Comparison of ENCODE assay signal across 22 cellular contexts in genomic region chr5:159780246-159780645, GRCh38.
"Had no signal": no experiment of that assay in that cellular context is flagged by ENCODE, and none has a peak within 500 bp of the region (broad histone marks: within the 10 kb centered on the region; RNA-seq: fewer than 3 reads in every experiment).

No MANE protein-coding gene starts in this region.

- ATAC-seq: effector memory CD8-positive, alpha-beta T cell; heart left ventricle; left lobe of liver; mucosa of descending colon; naive thymus-derived CD8-positive, alpha-beta T cell; right cardiac atrium; stimulated activated memory B cell treated with anti-CD40 and anti-IgM and Interleukin-4, amounts not matched to agents 10 μg/mL and 1 μg/mL and 100 μg/mL, for 72 hours; upper lobe of right lung; WTC11 had no signal

- H3K9me3 ChIP-seq: heart left ventricle, mucosa of descending colon, upper lobe of right lung had no signal

- H3K27ac ChIP-seq: upper lobe of right lung had no signal

- H3K36me3 Mint-ChIP-seq: naive thymus-derived CD8-positive, alpha-beta T cell; stimulated activated memory B cell treated with anti-CD40 and anti-IgM and Interleukin-4, amounts not matched to agents 10 μg/mL and 1 μg/mL and 100 μg/mL, for 72 hours; WTC11 had no signal

- H3K27me3 ChIP-seq: heart left ventricle, upper lobe of right lung had no signal

- H3K4me3 Mint-ChIP-seq: activated CD4-positive, alpha-beta T cell treated with anti-CD3 and anti-CD28 coated beads, Interleukin-2, amount 10 ng/mL, durations not matched to agents 24 days and 14 days; activated naive CD8-positive, alpha-beta T cell treated with anti-CD3 and anti-CD28 coated beads, Interleukin-2, amount 10 ng/mL, durations not matched to agents 7 days and 5 days; dendritic cell treated with granulocyte-macrophage colony-stimulating factor and Interleukin-4, amounts not matched to agents 40 ng/mL and 50 ng/mL, for 4 days; effector memory CD8-positive, alpha-beta T cell; naive thymus-derived CD8-positive, alpha-beta T cell; stimulated activated memory B cell treated with anti-CD40 and anti-IgM and Interleukin-4, amounts not matched to agents 10 μg/mL and 1 μg/mL and 100 μg/mL, for 72 hours; T-helper 1 cell treated with Interleukin-12 subunit alpha and Interleukin-12 subunit beta and Interleukin-4 antibody, amounts not matched to agents 30 μg/mL and 1 μg/mL, for 36 hours; WTC11 had no signal

- DNase-seq: activated CD4-positive, alpha-beta T cell treated with anti-CD3 and anti-CD28 coated beads, Interleukin-2, amount 10 ng/mL, durations not matched to agents 24 days and 14 days; activated effector memory CD4-positive, alpha-beta T cell treated with anti-CD3 and anti-CD28 coated beads, Interleukin-2, amount 50 U/mL, for 16 hours; activated naive CD8-positive, alpha-beta T cell treated with anti-CD3 and anti-CD28 coated beads, Interleukin-2, amount 10 ng/mL, durations not matched to agents 7 days and 5 days; activated T-cell treated with anti-CD3 and anti-CD28 coated beads, Interleukin-2, amount 50 U/mL, for 1 hour; caudate nucleus; effector memory CD8-positive, alpha-beta T cell; erythroblast; foreskin melanocyte; heart left ventricle; mucosa of descending colon; naive thymus-derived CD8-positive, alpha-beta T cell; right cardiac atrium; stimulated activated CD4-positive, alpha-beta T cell treated with anti-CD3 and anti-CD28 coated beads, Interleukin-1b, Interleukin-23, amount 100 ng/mL, for 48 hours; substantia nigra; upper lobe of right lung had no signal

- H3K27ac Mint-ChIP-seq: activated CD4-positive, alpha-beta T cell treated with anti-CD3 and anti-CD28 coated beads, Interleukin-2, amount 10 ng/mL, durations not matched to agents 24 days and 14 days; activated naive CD8-positive, alpha-beta T cell treated with anti-CD3 and anti-CD28 coated beads, Interleukin-2, amount 10 ng/mL, durations not matched to agents 7 days and 5 days; dendritic cell treated with granulocyte-macrophage colony-stimulating factor and Interleukin-4, amounts not matched to agents 40 ng/mL and 50 ng/mL, for 4 days; effector memory CD8-positive, alpha-beta T cell; naive thymus-derived CD8-positive, alpha-beta T cell; progenitor cell of endocrine pancreas; stimulated activated memory B cell treated with anti-CD40 and anti-IgM and Interleukin-4, amounts not matched to agents 10 μg/mL and 1 μg/mL and 100 μg/mL, for 72 hours; T-helper 1 cell treated with Interleukin-12 subunit alpha and Interleukin-12 subunit beta and Interleukin-4 antibody, amounts not matched to agents 30 μg/mL and 1 μg/mL, for 36 hours; WTC11 had no signal

- H3K4me3 ChIP-seq: heart left ventricle, mucosa of descending colon, smooth muscle cell, upper lobe of right lung had no signal

- H3K27me3 Mint-ChIP-seq: stimulated activated memory B cell treated with anti-CD40 and anti-IgM and Interleukin-4, amounts not matched to agents 10 μg/mL and 1 μg/mL and 100 μg/mL, for 72 hours had no signal

- H3K4me2 ChIP-seq: smooth muscle cell had no signal

- H3K36me3 ChIP-seq: heart left ventricle, upper lobe of right lung had no signal

- H3K4me1 ChIP-seq: upper lobe of right lung had no signal

- H3K4me1 Mint-ChIP-seq: naive thymus-derived CD8-positive, alpha-beta T cell had no signal

- H3K9me3 Mint-ChIP-seq: effector memory CD8-positive, alpha-beta T cell; naive thymus-derived CD8-positive, alpha-beta T cell; stimulated activated memory B cell treated with anti-CD40 and anti-IgM and Interleukin-4, amounts not matched to agents 10 μg/mL and 1 μg/mL and 100 μg/mL, for 72 hours; WTC11 had no signal
